In the genomic region with DNA sequence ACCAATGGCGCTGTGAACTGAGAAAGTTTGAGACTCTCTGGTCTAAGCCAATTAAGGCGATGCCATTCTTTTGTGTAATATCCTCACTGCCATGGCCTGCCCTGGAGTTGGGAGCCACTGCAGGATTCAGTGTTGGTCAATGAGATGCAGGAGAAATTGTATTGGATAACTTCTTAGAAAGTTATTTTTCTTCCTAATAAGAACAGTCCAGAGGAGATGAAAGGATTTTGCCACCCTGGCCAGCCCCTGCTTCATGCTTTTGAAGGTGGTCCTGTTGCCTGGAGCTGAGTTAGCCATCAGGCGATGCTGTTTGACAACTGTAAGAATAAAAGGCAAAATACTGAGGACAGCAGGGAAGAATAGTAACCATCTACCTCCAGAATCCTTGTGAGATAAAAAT, we compare ENCODE assay signal across 25 cellular contexts. TPM values are rescaled to one million over a fixed set of nuclear protein-coding genes. Genes with fewer than 3 reads are reported as not detected.
"Had no signal": no experiment of that assay in that cellular context is flagged by ENCODE, and none has a peak within 500 bp of the region (broad histone marks: within the 10 kb centered on the region; RNA-seq: fewer than 3 reads in every experiment).

No MANE protein-coding gene starts in this region.

- H3K9me3 ChIP-seq: colonic mucosa, esophagus squamous epithelium, gastrocnemius medialis, heart right ventricle, left lung, lower lobe of right lung had no signal

- DNase-seq: cerebellar nuclear complex; colonic mucosa; cortex of kidney; effector CD8-positive, alpha-beta T cell; effector memory CD8-positive, alpha-beta T cell; endodermal cell; erythroblast; esophagus squamous epithelium; foreskin fibroblast; gastrocnemius medialis; heart right ventricle; hippocampal formation; left cardiac atrium; left lung; left ventricle myocardium superior; lower lobe of right lung; mesendoderm had no signal

- ATAC-seq: effector memory CD8-positive, alpha-beta T cell; esophagus mucosa; gastrocnemius medialis; heart right ventricle; left cardiac atrium; left lung; left ventricle myocardium superior; lower lobe of right lung had no signal

- H3K4me3 ChIP-seq: colonic mucosa, esophagus squamous epithelium, gastrocnemius medialis, heart right ventricle, left lung, lower lobe of right lung had no signal

- H3K27me3 ChIP-seq: colonic mucosa, esophagus squamous epithelium, gastrocnemius medialis, heart right ventricle, left lung had no signal

- H3K36me3 ChIP-seq: colonic mucosa, esophagus squamous epithelium, gastrocnemius medialis, heart right ventricle, left lung, lower lobe of right lung had no signal

- H3K27ac ChIP-seq: colonic mucosa, epithelial cell of prostate, esophagus squamous epithelium, gastrocnemius medialis, heart right ventricle, left lung, lower lobe of right lung had no signal

- H3K4me1 ChIP-seq: colonic mucosa, esophagus squamous epithelium, gastrocnemius medialis, heart right ventricle, left lung, lower lobe of right lung had no signal

RNA-seq across cellular contexts. Expression of a gene that starts 35.5 kb away (rescaled TPM):
- total RNA-seq: chondrocyte, colonic mucosa, dermis microvascular lymphatic vessel endothelial cell, esophagus mucosa, esophagus squamous epithelium, heart right ventricle, kidney epithelial cell, left lung, left ventricle myocardium superior, lower leg skin, lower lobe of right lung, lung microvascular endothelial cell, mucosa of gallbladder had no signal
- polyA plus RNA-seq: heart right ventricle had no signal
